In genomic region chr10:129937351-129937751, GRCh38 we compare ENCODE assay signal across 15 cellular contexts. TPM values are rescaled to one million over a fixed set of nuclear protein-coding genes. Genes with fewer than 3 reads are reported as not detected.
A peak's percentile ranks its signal among the peaks of the same experiment; 100 is the strongest.
DNase-seq lines count a peak whose midpoint lies in the region; ATAC-seq and TF ChIP-seq lines count a peak whose summit lies in the region.
"Had no signal": no experiment of that assay in that cellular context is flagged by ENCODE, and none has a peak within 500 bp of the region (broad histone marks: within the 10 kb centered on the region; RNA-seq: fewer than 3 reads in every experiment).

No MANE protein-coding gene starts in this region.

- no peaks in the 10 kb centered on the region for H3K27me3 Mint-ChIP-seq in activated naive CD8-positive, alpha-beta T cell treated with anti-CD3 and anti-CD28 coated beads, Interleukin-2, amount 10 ng/mL, durations not matched to agents 7 days and 5 days
- peaks cover 2% of the 10 kb centered on the region for H3K27me3 Mint-ChIP-seq in activated naive CD8-positive, alpha-beta T cell treated with anti-CD3 and anti-CD28 coated beads, Interleukin-2, amount 50 U/mL, for 24 hours
- H3K27me3 Mint-ChIP-seq in glutamatergic neuron (ENCODE audit: unreplicated experiment), result peaks cover 43% of the 10 kb centered on the region

- no peaks in the 10 kb centered on the region for H3K36me3 Mint-ChIP-seq in activated naive CD8-positive, alpha-beta T cell treated with anti-CD3 and anti-CD28 coated beads, Interleukin-2, amount 10 ng/mL, durations not matched to agents 7 days and 5 days
- H3K36me3 Mint-ChIP-seq in activated naive CD8-positive, alpha-beta T cell treated with anti-CD3 and anti-CD28 coated beads, Interleukin-2, amount 50 U/mL, for 24 hours (ENCODE audit: low read depth), result no peaks in the 10 kb centered on the region
- H3K36me3 Mint-ChIP-seq in glutamatergic neuron (ENCODE audit: unreplicated experiment), result peaks cover 5% of the 10 kb centered on the region
- H3K36me3 Mint-ChIP-seq: CD8-positive, alpha-beta memory T cell had no signal

- H3K9me3 Mint-ChIP-seq in activated naive CD8-positive, alpha-beta T cell treated with anti-CD3 and anti-CD28 coated beads, Interleukin-2, amount 10 ng/mL, durations not matched to agents 7 days and 5 days, result no peaks in the 10 kb centered on the region
- H3K9me3 Mint-ChIP-seq in activated naive CD8-positive, alpha-beta T cell treated with anti-CD3 and anti-CD28 coated beads, Interleukin-2, amount 50 U/mL, for 24 hours, result no peaks in the 10 kb centered on the region
- peaks cover 45% of the 10 kb centered on the region for H3K9me3 Mint-ChIP-seq in glutamatergic neuron (ENCODE audit: unreplicated experiment)
- H3K9me3 Mint-ChIP-seq: CD8-positive, alpha-beta memory T cell had no signal

- no peaks in the 10 kb centered on the region for H3K4me1 Mint-ChIP-seq in activated naive CD8-positive, alpha-beta T cell treated with anti-CD3 and anti-CD28 coated beads, Interleukin-2, amount 10 ng/mL, durations not matched to agents 7 days and 5 days
- H3K4me1 Mint-ChIP-seq in activated naive CD8-positive, alpha-beta T cell treated with anti-CD3 and anti-CD28 coated beads, Interleukin-2, amount 50 U/mL, for 24 hours, result no peaks in the 10 kb centered on the region
- H3K4me1 Mint-ChIP-seq in glutamatergic neuron (ENCODE audit: low read depth, unreplicated experiment), result peaks cover 72% of the 10 kb centered on the region
- H3K4me1 Mint-ChIP-seq: CD8-positive, alpha-beta memory T cell had no signal

- H3K27ac ChIP-seq in osteoblast (ENCODE audit: low read depth, low read length) (no peak overlapping the region), subcutaneous abdominal adipose tissue (ENCODE audit: low read depth, low read length) (peak overlapping the region; percentile 30)
- H3K27ac ChIP-seq: BLaER1 had no signal

- H3K9ac ChIP-seq in subcutaneous abdominal adipose tissue (ENCODE audit: low read length in 5 of 5), result no peak overlapping the region
- H3K9ac ChIP-seq: BLaER1 had no signal

- H3K36me3 ChIP-seq in osteoblast (ENCODE audit: insufficient read depth, low read length) (peaks cover 14% of the 10 kb centered on the region), subcutaneous abdominal adipose tissue (ENCODE audit: control insufficient read depth in 5 of 5, insufficient read depth in 5 of 5, low read length in 5 of 5) (peaks cover 0 to 8% (median 0%) of the 10 kb centered on the region in 5 donors)
- H3K36me3 ChIP-seq: BLaER1 had no signal

- no peaks in the 10 kb centered on the region for H3K27me3 ChIP-seq in osteoblast (ENCODE audit: insufficient read depth, low read length)
- H3K27me3 ChIP-seq in subcutaneous abdominal adipose tissue (ENCODE audit: control insufficient read depth in 5 of 5, insufficient read depth in 4 of 5, low read length in 5 of 5), result no peaks in the 10 kb centered on the region
- H3K27me3 ChIP-seq: BLaER1 had no signal

- H3K4me1 ChIP-seq in osteoblast (ENCODE audit: insufficient read depth, low read length), result peaks cover 6% of the 10 kb centered on the region
- H3K4me1 ChIP-seq in subcutaneous abdominal adipose tissue (ENCODE audit: control insufficient read depth in 5 of 5, insufficient read depth in 5 of 5, low read length in 5 of 5), result peaks cover 5 to 84% (median 61%) of the 10 kb centered on the region in 5 donors
- H3K4me1 ChIP-seq: Caco-2 had no signal

- no peak for ATAC-seq in activated naive CD8-positive, alpha-beta T cell treated with anti-CD3 and anti-CD28 coated beads, Interleukin-2, amount 10 ng/mL, durations not matched to agents 7 days and 5 days (ENCODE audit: low read depth)
- no peak for ATAC-seq in activated naive CD8-positive, alpha-beta T cell treated with anti-CD3 and anti-CD28 coated beads, Interleukin-2, amount 50 U/mL, for 24 hours
- ATAC-seq: HCT116 had no signal

- H3K4me3 ChIP-seq in osteoblast (ENCODE audit: insufficient read depth, low read length) (no peak overlapping the region), subcutaneous abdominal adipose tissue (ENCODE audit: low read depth in 1 of 5, low read length in 5 of 5) (no peak overlapping the region)
- H3K4me3 ChIP-seq: BLaER1 had no signal

- no peak overlapping the region for H3K27ac Mint-ChIP-seq in activated naive CD8-positive, alpha-beta T cell treated with anti-CD3 and anti-CD28 coated beads, Interleukin-2, amount 10 ng/mL, durations not matched to agents 7 days and 5 days
- H3K27ac Mint-ChIP-seq in activated naive CD8-positive, alpha-beta T cell treated with anti-CD3 and anti-CD28 coated beads, Interleukin-2, amount 50 U/mL, for 24 hours, result no peak overlapping the region
- peak overlapping the region; percentile 77 for H3K27ac Mint-ChIP-seq in glutamatergic neuron (ENCODE audit: unreplicated experiment)

- no peak overlapping the region for H3K4me2 ChIP-seq in osteoblast (ENCODE audit: insufficient read depth, low read length)
- H3K4me2 ChIP-seq: BLaER1 had no signal

- POLR2A ChIA-PET in activated naive CD8-positive, alpha-beta T cell treated with anti-CD3 and anti-CD28 coated beads, Interleukin-2, amount 10 ng/mL, durations not matched to agents 7 days and 5 days (lab: Charles Lee), result no interaction called here

- TF ChIP-seq CTCF in glutamatergic neuron (IDR thresholded peaks at IDR 0.05; ENCODE audit: partially characterized antibody, unreplicated experiment) (no peak), osteoblast (IDR thresholded peaks at IDR 0.05; ENCODE audit: extremely low read depth, low read depth, low read length) (no peak)

- peaks cover 65% of the 10 kb centered on the region for H4K20me1 ChIP-seq in osteoblast (ENCODE audit: insufficient read depth, low read length)
- H4K20me1 ChIP-seq: BLaER1 had no signal

- H2AFZ ChIP-seq in osteoblast (ENCODE audit: low read length), result no peak overlapping the region

- H3K9me3 ChIP-seq in osteoblast (ENCODE audit: low read depth, low read length) (no peaks in the 10 kb centered on the region), subcutaneous abdominal adipose tissue (ENCODE audit: control insufficient read depth in 5 of 5, low read length in 5 of 5) (no peaks in the 10 kb centered on the region)
- H3K9me3 ChIP-seq: BLaER1, Caco-2 had no signal

- no peak overlapping the region for H3K4me3 Mint-ChIP-seq in activated naive CD8-positive, alpha-beta T cell treated with anti-CD3 and anti-CD28 coated beads, Interleukin-2, amount 10 ng/mL, durations not matched to agents 7 days and 5 days
- H3K4me3 Mint-ChIP-seq in activated naive CD8-positive, alpha-beta T cell treated with anti-CD3 and anti-CD28 coated beads, Interleukin-2, amount 50 U/mL, for 24 hours, result no peak overlapping the region
- peak overlapping the region; percentile 42 for H3K4me3 Mint-ChIP-seq in glutamatergic neuron (ENCODE audit: unreplicated experiment)
- H3K4me3 Mint-ChIP-seq: CD8-positive, alpha-beta memory T cell had no signal

- peaks cover 99% of the 10 kb centered on the region for H3K79me2 ChIP-seq in osteoblast (ENCODE audit: insufficient read depth, low read length)

- DNase-seq in activated naive CD8-positive, alpha-beta T cell treated with anti-CD3 and anti-CD28 coated beads, Interleukin-2, amount 10 ng/mL, durations not matched to agents 7 days and 5 days, result peak; percentile 4
- no peak for DNase-seq in activated naive CD8-positive, alpha-beta T cell treated with anti-CD3 and anti-CD28 coated beads, Interleukin-2, amount 50 U/mL, for 24 hours
- DNase-seq in glutamatergic neuron (peak; percentile 7), osteoblast (ENCODE audit: insufficient read length, low spot score, missing footprints) (peak; percentile 2), NCI-H1436 (lab: John Stamatoyannopoulos, UW) (no peak), NCI-H146 (lab: John Stamatoyannopoulos, UW) (no peak)
- DNase-seq: 8988T; AML-193; Caco-2; CD8-positive, alpha-beta memory T cell; DND-41; GDM1 had no signal

RNA-seq across cellular contexts. Expression of gene EBF3, which starts 26.7 kb away (rescaled TPM):
- not detected for total RNA-seq in activated naive CD8-positive, alpha-beta T cell treated with anti-CD3 and anti-CD28 coated beads, Interleukin-2, amount 10 ng/mL, durations not matched to agents 7 days and 5 days
- total RNA-seq in glutamatergic neuron (ENCODE audit: unreplicated experiment) (544 TPM), osteoblast (31.8 and 35.4 TPM in 2 replicates)
- total RNA-seq: CD8-positive, alpha-beta memory T cell had no signal

Comparison
In these comparisons a context has a peak if more than half of its experiments do, and no peak if none do; other contexts are left out.
1. DNase-seq: peak in activated naive CD8-positive, alpha-beta T cell treated with anti-CD3 and anti-CD28 coated beads, Interleukin-2, amount 10 ng/mL, durations not matched to agents 7 days and 5 days (single experiment), glutamatergic neuron (single experiment) and osteoblast (single experiment); none in activated naive CD8-positive, alpha-beta T cell treated with anti-CD3 and anti-CD28 coated beads, Interleukin-2, amount 50 U/mL, for 24 hours (single experiment), NCI-H1436 (single experiment) and NCI-H146 (single experiment).
2. RNA of gene EBF3, which starts 26.7 kb away (total RNA-seq): 544 TPM in glutamatergic neuron (single experiment) and 31.8 to 35.4 TPM in osteoblast; not detected in activated naive CD8-positive, alpha-beta T cell treated with anti-CD3 and anti-CD28 coated beads, Interleukin-2, amount 10 ng/mL, durations not matched to agents 7 days and 5 days; every median in the first group is over 10 times any median in the second.